In genomic region chr11:67442504-67443398, GRCh38 we compare ENCODE assay signal across 8 cellular contexts. TPM values are rescaled to one million over a fixed set of nuclear protein-coding genes. Genes with fewer than 3 reads are reported as not detected.
A peak's percentile ranks its signal among the peaks of the same experiment; 100 is the strongest.
DNase-seq lines count a peak whose midpoint lies in the region; ATAC-seq, FAIRE-seq and TF ChIP-seq lines count a peak whose summit lies in the region.

No MANE protein-coding gene starts in this region.

- WGBS in small intestine, 3 donors, result 32 to 38% (median 37%) methylated on average over 35 to 45 of the region's 45 CpGs

- no peaks in the 10 kb centered on the region for H3K27me3 ChIP-seq in WERI-Rb-1 (ENCODE audit: insufficient read depth, low read depth, severe bottlenecking)
- no peaks in the 10 kb centered on the region for H3K27me3 ChIP-seq in small intestine (ENCODE audit: control insufficient read depth in 2 of 2, insufficient read depth in 2 of 2, low read length in 2 of 2)

- intact Hi-C loops in left ventricle myocardium superior (cut with micrococcal nuclease), result no loop called here

- no peak for TF ChIP-seq CTCF in WERI-Rb-1 (IDR thresholded peaks at IDR 0.05; ENCODE audit: low read depth, low read length)

- H3K4me1 ChIP-seq in small intestine (ENCODE audit: control insufficient read depth in 2 of 2, insufficient read depth in 1 of 2, low read depth in 1 of 2, low read length in 1 of 2), result peaks cover 0 to 5% of the 10 kb centered on the region in 2 donors

- H3K9me3 ChIP-seq in WERI-Rb-1 (ENCODE audit: severe bottlenecking), result no peaks in the 10 kb centered on the region
- H3K9me3 ChIP-seq in small intestine (ENCODE audit: control insufficient read depth, low read depth), result no peaks in the 10 kb centered on the region

- H3K27ac ChIP-seq in WERI-Rb-1 (peak overlapping the region; percentile 38), small intestine (ENCODE audit: low read depth in 1 of 2, low read length in 1 of 2) (peak overlapping the region; percentile 66 to 74)

- FAIRE-seq in small intestine (lab: Jason Lieb, UNC), result no peak

- peak; percentile 8 for ATAC-seq in GM21423 (IDR thresholded peaks at IDR 0.05; ENCODE audit: unreplicated experiment)
- ATAC-seq in left ventricle myocardium superior, result peak; percentile 1
- no peak for ATAC-seq in HG03520 (IDR thresholded peaks at IDR 0.05; ENCODE audit: unreplicated experiment)

- H3K4me3 ChIP-seq in WERI-Rb-1 (ENCODE audit: low read depth, low read length) (peak overlapping the region; percentile 69), small intestine (ENCODE audit: low read depth in 1 of 2, low read length in 2 of 2) (peak overlapping the region; percentile 64 to 66)

- DNase-seq in WERI-Rb-1 (no peak), left ventricle myocardium superior (no peak), small intestine (no peak), NCI-H524 (lab: John Stamatoyannopoulos, UW) (no peak), mucosa of gallbladder (ENCODE audit: low spot score) (no peak), activated gamma-delta T cell treated with Interleukin-2 at 50 U/mL for 16 hours (no peak)

- H3K36me3 ChIP-seq in WERI-Rb-1 (peaks cover 24% of the 10 kb centered on the region), small intestine (ENCODE audit: control insufficient read depth in 2 of 2, insufficient read depth in 2 of 2, low read length in 2 of 2) (no peaks in the 10 kb centered on the region)

RNA-seq across cellular contexts. Expression of gene CORO1B, which starts 0.5 kb away (rescaled TPM):
- total RNA-seq in left ventricle myocardium superior (23.2 TPM), mucosa of gallbladder (181 TPM)
- 100 to 1,000 TPM; 109 to 208 (median 157) TPM for polyA plus RNA-seq in small intestine

RNA-seq across cellular contexts. Expression of gene PTPRCAP, which starts 5.3 kb away (rescaled TPM):
- total RNA-seq in left ventricle myocardium superior (2.0 TPM), mucosa of gallbladder (14.7 TPM)
- polyA plus RNA-seq in small intestine, result 10 to 100 TPM; 14.1 to 34.6 (median 17.7) TPM

RNA-seq across cellular contexts. Expression of gene GPR152, which starts 9.8 kb away (rescaled TPM):
- not detected for total RNA-seq in left ventricle myocardium superior
- polyA plus RNA-seq in small intestine, result not detected
- not detected for total RNA-seq in mucosa of gallbladder

RNA-seq across cellular contexts. Expression of gene CABP4, which starts 12.4 kb away (rescaled TPM):
- total RNA-seq in left ventricle myocardium superior, result 0.64 TPM
- polyA plus RNA-seq in small intestine, result 1 to 10 TPM in 1 of 3 donors, under 1 TPM in 1, not detected in 1; 0.27 to 1.1 TPM
- total RNA-seq in mucosa of gallbladder, result 3.8 TPM

RNA-seq across cellular contexts. Expression of gene RPS6KB2, which starts 14.5 kb away (rescaled TPM):
- 25.1 TPM for total RNA-seq in left ventricle myocardium superior
- 10 to 100 TPM; 71.0 to 88.1 (median 77.6) TPM for polyA plus RNA-seq in small intestine
- total RNA-seq in mucosa of gallbladder, result 39.7 TPM
